Comparison of ENCODE assay signal across 1 cellular context in genomic region chr3:37990527-37990926, GRCh38.
TF ChIP-seq lines count a peak whose summit lies in the region.

VILL (plus strand) TSS chr3:37990786; CDS start chr3:37993673, 2,887 bp downstream.

TF ChIP-seq in HEK293, 187 proteins besides CTCF, POLR2A, EP300 and RAD21 (continued from another document):
- TF ChIP-seq ZNF398 (tag by site-specific recombination; IDR thresholded peaks at IDR 0.05) (0 out of 2 replicates have a peak, but pooled peaks have one; percentile 26), ZNF785 (tag by site-specific recombination; IDR thresholded peaks at IDR 0.05) (no peak), ZNF501 (tag by site-specific recombination; IDR thresholded peaks at IDR 0.05) (no peak), ZBTB49 (tag by site-specific recombination; IDR thresholded peaks at IDR 0.05; ENCODE audit: low read depth) (no peak), KLF9 (tag by site-specific recombination; IDR thresholded peaks at IDR 0.05; ENCODE audit: low read depth) (peak; percentile 27; the same call in 1 of the 2 replicates), ZIC2 (tag by site-specific recombination; IDR thresholded peaks at IDR 0.05) (peak; percentile 65), SALL2 (tag by site-specific recombination; IDR thresholded peaks at IDR 0.05; ENCODE audit: borderline replicate concordance) (no peak), REST (tag by site-specific recombination; IDR thresholded peaks at IDR 0.05) (no peak), ZBTB26 (tag by site-specific recombination; optimal IDR thresholded peaks at IDR 0.05) (no peak), ZSCAN18 (tag by site-specific recombination; IDR thresholded peaks at IDR 0.05) (no peak), PATZ1 (tag by site-specific recombination; IDR thresholded peaks at IDR 0.05) (peak; percentile 63)
